ENCODE assay signal across 1 cellular context in genomic region chr21:30881480-30881879, GRCh38.
TF ChIP-seq lines count a peak whose summit lies in the region.

TSS of gene KRTAP11-1 (minus strand) at chr21:30881580. CDS start at chr21:30881524, 56 bp downstream.

TF ChIP-seq in GM23338, 12 proteins besides CTCF, POLR2A, EP300 and RAD21:
- TF ChIP-seq STAT1 (IDR thresholded peaks at IDR 0.05; ENCODE audit: unreplicated experiment) (no peak), ZNF114 (CRISPR knock-in tag; IDR thresholded peaks at IDR 0.05) (no peak), POLR2AphosphoS5 (IDR thresholded peaks at IDR 0.05; ENCODE audit: low read depth) (no peak), EZH2phosphoT487 (IDR thresholded peaks at IDR 0.05; ENCODE audit: unreplicated experiment) (no peak), EZH2 (IDR thresholded peaks at IDR 0.05; ENCODE audit: low read depth, unreplicated experiment) (no peak), JUNB (IDR thresholded peaks at IDR 0.05; ENCODE audit: unreplicated experiment) (no peak), ZNF462 (CRISPR knock-in tag; IDR thresholded peaks at IDR 0.05) (no peak), ETS1 (IDR thresholded peaks at IDR 0.05) (no peak), CREB1 (CRISPR knock-in tag; IDR thresholded peaks at IDR 0.05; ENCODE audit: low read depth) (no peak), ZNF331 (CRISPR knock-in tag; IDR thresholded peaks at IDR 0.05; ENCODE audit: low read depth) (no peak), REST (IDR thresholded peaks at IDR 0.05; ENCODE audit: unreplicated experiment) (no peak)
